8 cellular contexts compared by ENCODE assay signal in genomic region chr5:172274951-172275753, GRCh38. TPM values are rescaled to one million over a fixed set of nuclear protein-coding genes. Genes with fewer than 3 reads are reported as not detected.
A peak's percentile ranks its signal among the peaks of the same experiment; 100 is the strongest.
DNase-seq lines count a peak whose midpoint lies in the region; ATAC-seq and TF ChIP-seq lines count a peak whose summit lies in the region.

No MANE protein-coding gene starts in this region.

- no peaks in the 10 kb centered on the region for H3K4me1 Mint-ChIP-seq in natural killer cell

- H3K27me3 Mint-ChIP-seq in natural killer cell (ENCODE audit: low read depth in 2 of 2): no peaks in the 10 kb centered on the region

- no peak for TF ChIP-seq CTCF in natural killer cell (IDR thresholded peaks at IDR 0.05)

- ATAC-seq in natural killer cell (peak; percentile 53 to 66 (median 61)), GM21576 (IDR thresholded peaks at IDR 0.05; ENCODE audit: unreplicated experiment) (no peak), HG03135 (IDR thresholded peaks at IDR 0.05; ENCODE audit: unreplicated experiment) (no peak), GM18519 (IDR thresholded peaks at IDR 0.05; ENCODE audit: low FRiP score, unreplicated experiment) (no peak)

- peak; percentile 69 for DNase-seq in CD1c-positive myeloid dendritic cell (ENCODE audit: extremely low spot score)
- peak; percentile 13 for DNase-seq in NOMO-1 treated with dmso at 0.1 percent for 144 hours (lab: John Stamatoyannopoulos, UW; ENCODE audit: unreplicated experiment)
- peak; percentile 13 for DNase-seq in activated effector memory CD4-positive, alpha-beta T cell treated with Interleukin-2 at 50 U/mL for 16 hours
- no peak for DNase-seq in natural killer cell
- no peak for DNase-seq in islet precursor cell

- H3K9me3 Mint-ChIP-seq in natural killer cell: no peaks in the 10 kb centered on the region

- intact Hi-C loops in natural killer cell (cut with micrococcal nuclease): no loop called here

- H3K4me3 Mint-ChIP-seq in natural killer cell: no peak overlapping the region

- H3K36me3 Mint-ChIP-seq in natural killer cell: no peaks in the 10 kb centered on the region

- H3K27ac Mint-ChIP-seq in natural killer cell: peak overlapping the region in 1 of 2 donors; percentile 3

RNA-seq across cellular contexts. Expression of gene UBTD2, which starts 8.4 kb away (rescaled TPM):
- total RNA-seq in natural killer cell: 1 to 10 TPM; 1.7 to 3.3 (median 2.6) TPM

Comparison
In these comparisons a context has a peak if more than half of its experiments do, and no peak if none do; other contexts are left out.
1. DNase-seq: peak in CD1c-positive myeloid dendritic cell (single experiment), NOMO-1 treated with dmso at 0.1 percent for 144 hours (single experiment) and activated effector memory CD4-positive, alpha-beta T cell treated with Interleukin-2 at 50 U/mL for 16 hours (single experiment); none in natural killer cell (single experiment) and islet precursor cell (single experiment).
2. ATAC-seq: peak in natural killer cell (3 of 3); none in GM21576 (single experiment), HG03135 (single experiment) and GM18519 (single experiment).